9 cellular contexts compared by ENCODE assay signal in the genomic region with DNA sequence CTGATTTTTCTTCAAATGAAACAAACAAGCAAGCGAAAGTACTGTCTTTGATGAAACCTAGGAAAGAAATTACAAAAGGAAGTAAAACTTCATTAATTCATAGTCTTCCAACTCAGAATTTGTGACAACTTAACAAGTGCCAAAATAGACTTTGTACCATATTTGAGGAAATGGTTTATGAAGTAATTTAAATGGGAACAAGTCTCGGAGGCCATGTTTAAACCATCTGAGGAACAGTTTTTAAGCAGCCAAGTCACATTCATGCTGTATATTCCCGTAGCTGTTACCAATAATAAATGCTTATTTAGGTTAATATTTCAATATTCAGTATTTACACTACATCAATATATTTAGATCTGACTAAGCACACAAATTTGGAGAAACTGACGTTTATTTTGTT. TPM values are rescaled to one million over a fixed set of nuclear protein-coding genes. Genes with fewer than 3 reads are reported as not detected.
DNase-seq lines count a peak whose midpoint lies in the region; ATAC-seq, FAIRE-seq and TF ChIP-seq lines count a peak whose summit lies in the region.
"Had no signal": no experiment of that assay in that cellular context is flagged by ENCODE, and none has a peak within 500 bp of the region (broad histone marks: within the 10 kb centered on the region; RNA-seq: fewer than 3 reads in every experiment).

No MANE protein-coding gene starts in this region.

- 0 out of 2 replicates have a peak, but pooled peaks cover under 1% of the 10 kb centered on the region for H3K36me3 ChIP-seq in BLaER1
- H3K36me3 ChIP-seq in mesodermal cell (ENCODE audit: control insufficient read depth, insufficient read depth, low read length): no peaks in the 10 kb centered on the region

- intact Hi-C loops in activated CD8-positive, alpha-beta T cell treated with anti-CD3 and anti-CD28 coated beads for 36 hours (cut with micrococcal nuclease): loop anchor here (5.0 kb wide), 1 partner anchor 80 kb away; no protein-coding TSS in a partner anchor

- H3K4me1 ChIP-seq in BLaER1 (peaks cover 37% of the 10 kb centered on the region), mesodermal cell (ENCODE audit: control insufficient read depth, insufficient read depth, low read length, poor library complexity, severe bottlenecking) (peaks cover 17% of the 10 kb centered on the region)

- no peak for DNase-seq in activated CD8-positive, alpha-beta T cell treated with anti-CD3 and anti-CD28 coated beads for 36 hours
- DNase-seq in progenitor cell of endocrine pancreas (ENCODE audit: low spot score, unreplicated experiment) (no peak), D721Med (ENCODE audit: insufficient read length, low spot score) (no peak), DMS153 treated with DMSO at 0.1 percent for 48 hours (lab: John Stamatoyannopoulos, UW; ENCODE audit: unreplicated experiment) (no peak), glutamatergic neuron (no peak)

- no peak for FAIRE-seq in D721Med (lab: Jason Lieb, UNC)

- H3K27me3 ChIP-seq in BLaER1: no peaks in the 10 kb centered on the region

- H3K36me3 Mint-ChIP-seq in IgD-negative memory B cell (peaks cover 16% of the 10 kb centered on the region), progenitor cell of endocrine pancreas (ENCODE audit: insufficient read depth) (no peaks in the 10 kb centered on the region), glutamatergic neuron (ENCODE audit: unreplicated experiment) (no peaks in the 10 kb centered on the region)
- H3K36me3 Mint-ChIP-seq in activated CD8-positive, alpha-beta T cell treated with anti-CD3 and anti-CD28 coated beads for 36 hours (ENCODE audit: low read depth): peaks cover 38% of the 10 kb centered on the region

- H3K9ac ChIP-seq in BLaER1: peak overlapping the region; percentile 90

- H3K27me3 Mint-ChIP-seq in IgD-negative memory B cell (no peaks in the 10 kb centered on the region), progenitor cell of endocrine pancreas (peaks cover 6% of the 10 kb centered on the region), glutamatergic neuron (ENCODE audit: unreplicated experiment) (no peaks in the 10 kb centered on the region)
- no peaks in the 10 kb centered on the region for H3K27me3 Mint-ChIP-seq in activated CD8-positive, alpha-beta T cell treated with anti-CD3 and anti-CD28 coated beads for 36 hours

- H4K20me1 ChIP-seq in BLaER1: peaks cover 29% of the 10 kb centered on the region

- POLR2A ChIA-PET in activated CD8-positive, alpha-beta T cell treated with anti-CD3 and anti-CD28 coated beads for 36 hours (lab: Charles Lee): interaction anchor here (0.8 to 7.2 kb wide), 15 partner anchors 9 to 192 kb away, joined by 3 to 41 read pairs (median 4); a partner anchor contains a TSS

- H3K4me2 ChIP-seq in BLaER1: peak overlapping the region; percentile 93

- H3K4me1 Mint-ChIP-seq in IgD-negative memory B cell: peaks cover 17 to 40% (median 26%) of the 10 kb centered on the region in 3 donors
- H3K4me1 Mint-ChIP-seq in activated CD8-positive, alpha-beta T cell treated with anti-CD3 and anti-CD28 coated beads for 36 hours (ENCODE audit: low read depth): peaks cover 40% of the 10 kb centered on the region
- no peaks in the 10 kb centered on the region for H3K4me1 Mint-ChIP-seq in progenitor cell of endocrine pancreas (ENCODE audit: low read depth)
- no peaks in the 10 kb centered on the region for H3K4me1 Mint-ChIP-seq in glutamatergic neuron (ENCODE audit: low read depth, unreplicated experiment)

- peak overlapping the region; percentile 96 for H3K27ac ChIP-seq in BLaER1
- H3K27ac ChIP-seq in mesodermal cell (ENCODE audit: low read depth, low read length, severe bottlenecking): peak overlapping the region; percentile 36

- no peak for ATAC-seq in activated CD8-positive, alpha-beta T cell treated with anti-CD3 and anti-CD28 coated beads for 36 hours

- no peaks in the 10 kb centered on the region for H3K9me3 Mint-ChIP-seq in IgD-negative memory B cell
- no peaks in the 10 kb centered on the region for H3K9me3 Mint-ChIP-seq in activated CD8-positive, alpha-beta T cell treated with anti-CD3 and anti-CD28 coated beads for 36 hours
- no peaks in the 10 kb centered on the region for H3K9me3 Mint-ChIP-seq in progenitor cell of endocrine pancreas (ENCODE audit: low read depth)
- H3K9me3 Mint-ChIP-seq in glutamatergic neuron (ENCODE audit: unreplicated experiment): no peaks in the 10 kb centered on the region

- peak overlapping the region; percentile 93 to 98 (median 96) for H3K27ac Mint-ChIP-seq in IgD-negative memory B cell
- H3K27ac Mint-ChIP-seq in activated CD8-positive, alpha-beta T cell treated with anti-CD3 and anti-CD28 coated beads for 36 hours: peak overlapping the region; percentile 97
- no peak overlapping the region for H3K27ac Mint-ChIP-seq in progenitor cell of endocrine pancreas
- no peak overlapping the region for H3K27ac Mint-ChIP-seq in glutamatergic neuron (ENCODE audit: unreplicated experiment)

- H3K4me3 ChIP-seq in BLaER1: peak overlapping the region; percentile 83
- H3K4me3 ChIP-seq in mesodermal cell (ENCODE audit: extremely low read depth, insufficient read depth, low read length, poor library complexity, severe bottlenecking): no peak overlapping the region

- no peaks in the 10 kb centered on the region for H3K9me3 ChIP-seq in BLaER1
- H3K9me3 ChIP-seq in mesodermal cell (ENCODE audit: control insufficient read depth, low read length): no peaks in the 10 kb centered on the region

- H3K4me3 Mint-ChIP-seq in IgD-negative memory B cell (peak overlapping the region; percentile 96 to 99 (median 98)), progenitor cell of endocrine pancreas (ENCODE audit: low read depth) (no peak overlapping the region), glutamatergic neuron (ENCODE audit: unreplicated experiment) (no peak overlapping the region)
- H3K4me3 Mint-ChIP-seq in activated CD8-positive, alpha-beta T cell treated with anti-CD3 and anti-CD28 coated beads for 36 hours: peak overlapping the region; percentile 94

- no peak for TF ChIP-seq CTCF in activated CD8-positive, alpha-beta T cell treated with anti-CD3 and anti-CD28 coated beads for 36 hours (IDR thresholded peaks at IDR 0.05)
- TF ChIP-seq CTCF in progenitor cell of endocrine pancreas (IDR thresholded peaks at IDR 0.05; ENCODE audit: unreplicated experiment): no peak
- no peak for TF ChIP-seq CTCF in D721Med (IDR thresholded peaks at IDR 0.05; ENCODE audit: insufficient read depth, missing control alignments)
- TF ChIP-seq CTCF in glutamatergic neuron (IDR thresholded peaks at IDR 0.05; ENCODE audit: partially characterized antibody, unreplicated experiment): no peak

- CTCF ChIA-PET in activated CD8-positive, alpha-beta T cell treated with anti-CD3 and anti-CD28 coated beads for 36 hours (lab: Charles Lee): interaction anchor here (0.6 to 1.2 kb wide), 5 partner anchors 16 to 563 kb away, joined by 3 to 4 read pairs (median 3); no protein-coding TSS in a partner anchor

- 100% methylated on average over 1 of the region's 4 CpGs for WGBS in mesodermal cell (ENCODE audit: insufficient coverage in 2 of 2), 2 experiments

RNA-seq across cellular contexts. Expression of a gene that starts 0.8 kb away (rescaled TPM):
- polyA plus RNA-seq in IgD-negative memory B cell: 2,289 TPM
- 100 to 1,000 TPM; 765 to 771 TPM for total RNA-seq in activated CD8-positive, alpha-beta T cell treated with anti-CD3 and anti-CD28 coated beads for 36 hours
- 77.2 TPM for polyA plus RNA-seq in mesodermal cell (2013, experiment 1 of 2)
- 63.5 TPM for polyA plus RNA-seq in mesodermal cell (2013, experiment 2 of 2)
- total RNA-seq in progenitor cell of endocrine pancreas (0.79 and 1.7 TPM in 2 replicates), glutamatergic neuron (ENCODE audit: unreplicated experiment) (not detected)

RNA-seq across cellular contexts. Expression of a gene that starts 10.7 kb away (rescaled TPM):
- polyA plus RNA-seq in IgD-negative memory B cell: not detected
- not detected for total RNA-seq in activated CD8-positive, alpha-beta T cell treated with anti-CD3 and anti-CD28 coated beads for 36 hours
- not detected for polyA plus RNA-seq in mesodermal cell (2013, experiment 1 of 2)
- polyA plus RNA-seq in mesodermal cell (2013, experiment 2 of 2): not detected
- total RNA-seq in progenitor cell of endocrine pancreas: not detected in 2 replicates
- total RNA-seq in glutamatergic neuron (ENCODE audit: unreplicated experiment): not detected
- total RNA-seq: ureter had no signal

RNA-seq across cellular contexts. Expression of a gene that starts 23.8 kb away (rescaled TPM):
- 1.9 TPM for polyA plus RNA-seq in IgD-negative memory B cell
- total RNA-seq in activated CD8-positive, alpha-beta T cell treated with anti-CD3 and anti-CD28 coated beads for 36 hours: 1 to 10 TPM; 2.3 to 3.4 TPM
- polyA plus RNA-seq in mesodermal cell (2013, experiment 1 of 2): 1.2 TPM
- 0.91 TPM for polyA plus RNA-seq in mesodermal cell (2013, experiment 2 of 2)
- total RNA-seq in progenitor cell of endocrine pancreas (22.8 and 23.1 TPM in 2 replicates), glutamatergic neuron (ENCODE audit: unreplicated experiment) (not detected)

Comparison
In these comparisons a context has a peak if more than half of its experiments do, and no peak if none do; other contexts are left out.
1. H3K27ac Mint-ChIP-seq: peak in IgD-negative memory B cell (3 of 3) and activated CD8-positive, alpha-beta T cell treated with anti-CD3 and anti-CD28 coated beads for 36 hours (single experiment); none in progenitor cell of endocrine pancreas (single experiment) and glutamatergic neuron (single experiment).
2. H3K4me3 Mint-ChIP-seq: peak in IgD-negative memory B cell (4 of 4) and activated CD8-positive, alpha-beta T cell treated with anti-CD3 and anti-CD28 coated beads for 36 hours (single experiment); none in progenitor cell of endocrine pancreas (single experiment) and glutamatergic neuron (single experiment).
3. RNA of a gene that starts 0.8 kb away (total RNA-seq): 765 to 771 TPM in activated CD8-positive, alpha-beta T cell treated with anti-CD3 and anti-CD28 coated beads for 36 hours; 0.79 to 1.7 TPM in progenitor cell of endocrine pancreas and not detected in glutamatergic neuron (single experiment); every median in the first group is over 100 times any median in the second.